ENCODE assay signal across 18 cellular contexts in the genomic region with DNA sequence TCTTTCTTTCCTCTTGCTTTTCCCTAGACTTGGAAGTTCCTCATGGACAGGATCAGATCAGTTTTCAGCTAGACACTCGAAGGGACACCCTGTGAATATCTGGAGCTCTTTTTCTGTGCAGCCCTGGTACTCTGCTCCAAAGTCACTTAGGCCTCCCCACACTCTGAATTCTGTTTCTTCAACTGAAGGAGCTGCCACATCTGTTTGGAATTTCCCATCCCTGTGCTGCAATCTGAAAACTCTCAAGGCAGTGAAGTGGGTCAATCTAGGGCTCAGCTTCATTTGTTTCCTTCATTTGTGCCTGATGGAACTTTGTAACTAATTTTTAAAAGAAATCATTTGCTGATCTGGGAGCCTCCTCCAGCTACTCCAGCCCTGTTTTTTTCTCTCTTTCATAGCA. TPM values are rescaled to one million over a fixed set of nuclear protein-coding genes. Genes with fewer than 3 reads are reported as not detected.
DNase-seq lines count a peak whose midpoint lies in the region; ATAC-seq and TF ChIP-seq lines count a peak whose summit lies in the region.
"Had no signal": no experiment of that assay in that cellular context is flagged by ENCODE, and none has a peak within 500 bp of the region (broad histone marks: within the 10 kb centered on the region; RNA-seq: fewer than 3 reads in every experiment).

No MANE protein-coding gene starts in this region.

- no peak overlapping the region for H3K27ac ChIP-seq in left lung
- no peak overlapping the region for H3K27ac ChIP-seq in neural progenitor cell
- H3K27ac ChIP-seq: BLaER1 treated with 17β-estradiol and CSF1 and Interleukin-3, amounts not matched to agents 10 nM and 100 nM; esophagus muscularis mucosa had no signal

- H3K36me3 Mint-ChIP-seq in activated CD4-positive, alpha-beta T cell treated with anti-CD3 and anti-CD28 coated beads, Interleukin-2, amount 10 ng/mL, durations not matched to agents 24 days and 14 days (ENCODE audit: low read depth) = peaks cover 34% of the 10 kb centered on the region
- peaks cover 100% of the 10 kb centered on the region for H3K36me3 Mint-ChIP-seq in stimulated activated effector memory CD8-positive, alpha-beta T cell treated with anti-CD3 and anti-CD28 coated beads, Interleukin-12 subunit alpha, Interleukin-12 subunit beta, amount 100 ng/mL, for 72 hours
- peaks cover 68% of the 10 kb centered on the region for H3K36me3 Mint-ChIP-seq in neural progenitor cell

- intact Hi-C loops in activated CD4-positive, alpha-beta T cell treated with anti-CD3 and anti-CD28 coated beads, Interleukin-2, amount 10 ng/mL, durations not matched to agents 24 days and 14 days (cut with micrococcal nuclease) = no loop called here
- intact Hi-C loops in left lung (cut with DNase I) = no loop called here

- no peaks in the 10 kb centered on the region for H3K9me2 ChIP-seq in Loucy (replicated peaks; ENCODE audit: low read depth, low read length)

- H3F3A ChIP-seq in Loucy (ENCODE audit: low read depth) (no peaks in the 10 kb centered on the region), neural progenitor cell (ENCODE audit: low read depth) (no peaks in the 10 kb centered on the region)

- peaks cover 69% of the 10 kb centered on the region for H3K4me1 Mint-ChIP-seq in activated CD4-positive, alpha-beta T cell treated with anti-CD3 and anti-CD28 coated beads, Interleukin-2, amount 10 ng/mL, durations not matched to agents 24 days and 14 days
- peaks cover 64% of the 10 kb centered on the region for H3K4me1 Mint-ChIP-seq in stimulated activated effector memory CD8-positive, alpha-beta T cell treated with anti-CD3 and anti-CD28 coated beads, Interleukin-12 subunit alpha, Interleukin-12 subunit beta, amount 100 ng/mL, for 72 hours
- peaks cover 2% of the 10 kb centered on the region for H3K4me1 Mint-ChIP-seq in neural progenitor cell

- ATAC-seq in left lung (peak; percentile 79), GM18870 (IDR thresholded peaks at IDR 0.05; ENCODE audit: unreplicated experiment) (no peak)
- no peak for ATAC-seq in stimulated activated effector memory CD8-positive, alpha-beta T cell treated with anti-CD3 and anti-CD28 coated beads, Interleukin-12 subunit alpha, Interleukin-12 subunit beta, amount 100 ng/mL, for 72 hours
- ATAC-seq: left lobe of liver, PC-3 had no signal

- no peak overlapping the region for H3K4me3 Mint-ChIP-seq in activated CD4-positive, alpha-beta T cell treated with anti-CD3 and anti-CD28 coated beads, Interleukin-2, amount 10 ng/mL, durations not matched to agents 24 days and 14 days
- H3K4me3 Mint-ChIP-seq in stimulated activated effector memory CD8-positive, alpha-beta T cell treated with anti-CD3 and anti-CD28 coated beads, Interleukin-12 subunit alpha, Interleukin-12 subunit beta, amount 100 ng/mL, for 72 hours = peak overlapping the region; percentile 60
- no peak overlapping the region for H3K4me3 Mint-ChIP-seq in neural progenitor cell

- H3K27me3 Mint-ChIP-seq in activated CD4-positive, alpha-beta T cell treated with anti-CD3 and anti-CD28 coated beads, Interleukin-2, amount 10 ng/mL, durations not matched to agents 24 days and 14 days = no peaks in the 10 kb centered on the region
- H3K27me3 Mint-ChIP-seq in neural progenitor cell (ENCODE audit: insufficient read depth, low read depth) = peaks cover 5% of the 10 kb centered on the region

- DNase-seq in activated CD4-positive, alpha-beta T cell treated with anti-CD3 and anti-CD28 coated beads, Interleukin-2, amount 10 ng/mL, durations not matched to agents 24 days and 14 days = no peak
- no peak for DNase-seq in activated CD4-positive, alpha-beta T cell treated with anti-CD3 and anti-CD28 coated beads for 48 hours
- DNase-seq in left lung (no peak), NCI-H748 (lab: John Stamatoyannopoulos, UW; ENCODE audit: unreplicated experiment) (no peak), neural progenitor cell (ENCODE audit: low spot score) (no peak)
- DNase-seq in stimulated activated effector memory CD8-positive, alpha-beta T cell treated with anti-CD3 and anti-CD28 coated beads, Interleukin-12 subunit alpha, Interleukin-12 subunit beta, amount 100 ng/mL, for 72 hours (ENCODE audit: low spot score in 2 of 2) = no peak
- DNase-seq: activated CD4-positive, CD25-positive, alpha-beta regulatory T cell treated with anti-CD3 and anti-CD28 coated beads, Interleukin-2, amount 50 U/mL, for 72 hours; DMS53; GOT3; NCI-H1436 treated with DMSO at 0.1 percent for 48 hours; NCI-H774; PC-3; stimulated activated CD4-positive, alpha-beta T cell treated with anti-CD3 and anti-CD28 coated beads, Interleukin-2, amount 100 ng/mL, for 24 hours had no signal

- H3K4me1 ChIP-seq in Loucy (ENCODE audit: insufficient read depth, low read length, poor library complexity, severe bottlenecking) = peaks cover 45% of the 10 kb centered on the region
- H3K4me1 ChIP-seq in left lung = peaks cover 28 to 93% of the 10 kb centered on the region in 2 donors
- no peaks in the 10 kb centered on the region for H3K4me1 ChIP-seq in neural progenitor cell

- H3K4me2 ChIP-seq in Loucy (ENCODE audit: low read depth, low read length, poor library complexity, severe bottlenecking) = peak overlapping the region; percentile 4
- no peak overlapping the region for H3K4me2 ChIP-seq in neural progenitor cell

- H3K27ac Mint-ChIP-seq in activated CD4-positive, alpha-beta T cell treated with anti-CD3 and anti-CD28 coated beads, Interleukin-2, amount 10 ng/mL, durations not matched to agents 24 days and 14 days = peak overlapping the region; percentile 55
- peak overlapping the region; percentile 70 for H3K27ac Mint-ChIP-seq in stimulated activated effector memory CD8-positive, alpha-beta T cell treated with anti-CD3 and anti-CD28 coated beads, Interleukin-12 subunit alpha, Interleukin-12 subunit beta, amount 100 ng/mL, for 72 hours
- no peak overlapping the region for H3K27ac Mint-ChIP-seq in neural progenitor cell

- TF ChIP-seq CTCF in Loucy (conservative IDR thresholded peaks at IDR 0.05; ENCODE audit: low read length) (no peak), left lung (IDR thresholded peaks at IDR 0.05) (no peak), neural progenitor cell (IDR thresholded peaks at IDR 0.05) (no peak)

- peaks cover 95% of the 10 kb centered on the region for H4K20me1 ChIP-seq in Loucy (ENCODE audit: insufficient read depth, low read length, poor library complexity, severe bottlenecking)
- peaks cover 78% of the 10 kb centered on the region for H4K20me1 ChIP-seq in neural progenitor cell (ENCODE audit: low read depth)

- no peaks in the 10 kb centered on the region; the same call in 1 of the 2 replicates for H3K36me3 ChIP-seq in Loucy (ENCODE audit: insufficient read depth, low read length)
- H3K36me3 ChIP-seq in left lung = no peaks in the 10 kb centered on the region
- H3K36me3 ChIP-seq in neural progenitor cell = no peaks in the 10 kb centered on the region
- H3K36me3 ChIP-seq: esophagus muscularis mucosa had no signal

- no peaks in the 10 kb centered on the region for H3K9me3 Mint-ChIP-seq in activated CD4-positive, alpha-beta T cell treated with anti-CD3 and anti-CD28 coated beads, Interleukin-2, amount 10 ng/mL, durations not matched to agents 24 days and 14 days
- H3K9me3 Mint-ChIP-seq in stimulated activated effector memory CD8-positive, alpha-beta T cell treated with anti-CD3 and anti-CD28 coated beads, Interleukin-12 subunit alpha, Interleukin-12 subunit beta, amount 100 ng/mL, for 72 hours = peaks cover 6% of the 10 kb centered on the region
- peaks cover 49% of the 10 kb centered on the region for H3K9me3 Mint-ChIP-seq in neural progenitor cell

- H3K79me2 ChIP-seq in Loucy (ENCODE audit: insufficient read depth, low read length) (peaks cover 100% of the 10 kb centered on the region), neural progenitor cell (ENCODE audit: low read depth) (peaks cover 100% of the 10 kb centered on the region)

- no peak overlapping the region for H2AFZ ChIP-seq in Loucy (ENCODE audit: low read length)
- no peak overlapping the region for H2AFZ ChIP-seq in neural progenitor cell (replicated peaks)

- H3K27me3 ChIP-seq in Loucy (ENCODE audit: insufficient read depth, low read length, poor library complexity, severe bottlenecking) (no peaks in the 10 kb centered on the region), left lung (no peaks in the 10 kb centered on the region), neural progenitor cell (no peaks in the 10 kb centered on the region)
- H3K27me3 ChIP-seq: BLaER1 treated with 17β-estradiol and CSF1 and Interleukin-3, amounts not matched to agents 10 nM and 100 nM; esophagus muscularis mucosa had no signal

- H3K9me3 ChIP-seq in Loucy (ENCODE audit: insufficient read depth, low read depth, low read length) = no peaks in the 10 kb centered on the region
- H3K9me3 ChIP-seq in left lung = no peaks in the 10 kb centered on the region
- no peaks in the 10 kb centered on the region for H3K9me3 ChIP-seq in neural progenitor cell (ENCODE audit: low read depth)
- H3K9me3 ChIP-seq: esophagus muscularis mucosa had no signal

- H3K9ac ChIP-seq in Loucy (ENCODE audit: low read depth, low read length, poor library complexity, severe bottlenecking) (no peak overlapping the region), neural progenitor cell (no peak overlapping the region)
- H3K9ac ChIP-seq: BLaER1 treated with 17β-estradiol and CSF1 and Interleukin-3, amounts not matched to agents 10 nM and 100 nM had no signal

- H3K4me3 ChIP-seq in Loucy (ENCODE audit: low read length, poor library complexity, severe bottlenecking) = no peak overlapping the region
- no peak overlapping the region for H3K4me3 ChIP-seq in left lung
- H3K4me3 ChIP-seq in neural progenitor cell = no peak overlapping the region
- H3K4me3 ChIP-seq: BLaER1 treated with 17β-estradiol and CSF1 and Interleukin-3, amounts not matched to agents 10 nM and 100 nM; esophagus muscularis mucosa had no signal

RNA-seq across cellular contexts. Expression of gene EPC1, which starts 9.6 kb away (rescaled TPM):
- total RNA-seq in activated CD4-positive, alpha-beta T cell treated with anti-CD3 and anti-CD28 coated beads, Interleukin-2, amount 10 ng/mL, durations not matched to agents 24 days and 14 days = 32.3 and 34.3 TPM in 2 replicates
- total RNA-seq in left lung = 10 to 100 TPM; 27.0 to 40.1 TPM
- total RNA-seq in neural progenitor cell (ENCODE audit: low replicate concordance) = 36.0 and 45.4 TPM in 2 replicates
